ENCODE assay signal across 31 cellular contexts in genomic region chr10:49226594-49226993, GRCh38. TPM values are rescaled to one million over a fixed set of nuclear protein-coding genes. Genes with fewer than 3 reads are reported as not detected.
DNase-seq lines count a peak whose midpoint lies in the region; ATAC-seq, FAIRE-seq and TF ChIP-seq lines count a peak whose summit lies in the region.
"Had no signal": no experiment of that assay in that cellular context is flagged by ENCODE, and none has a peak within 500 bp of the region (broad histone marks: within the 10 kb centered on the region; RNA-seq: fewer than 3 reads in every experiment).

No MANE protein-coding gene starts in this region.

- POLR2A ChIA-PET in K562 (lab: Yijun Ruan, JAX): no interaction called here

- BruUV-seq in K562 (replicated peaks; lab: Mats Ljungman, UMichigan) (no TSS peak), mammary epithelial cell (replicated peaks; lab: Mats Ljungman, UMichigan) (no TSS peak)

- intact Hi-C loops in K562 (cut with micrococcal nuclease) (no loop called here), mammary epithelial cell (cut with micrococcal nuclease) (no loop called here)
- intact Hi-C loops in dendritic cell treated with granulocyte-macrophage colony-stimulating factor and Interleukin-4, amounts not matched to agents 40 ng/mL and 50 ng/mL, for 4 days (cut with micrococcal nuclease): no loop called here

- no peaks in the 10 kb centered on the region for H3K9me1 ChIP-seq in K562 (ENCODE audit: control insufficient read depth, insufficient read depth, low read length)

- TF ChIP-seq CTCF in K562 (IDR thresholded peaks at IDR 0.05 in 2 of 3, conservative IDR thresholded peaks at IDR 0.05 in 1 of 3; ENCODE audit: insufficient read depth in 2 of 3, low read depth in 1 of 3, low read length in 3 of 3) (no peak), neural crest cell (conservative IDR thresholded peaks at IDR 0.05) (no peak), mammary epithelial cell (conservative IDR thresholded peaks at IDR 0.05 in 1 of 2, IDR thresholded peaks at IDR 0.05 in 1 of 2; ENCODE audit: extremely low read depth in 1 of 2, insufficient read depth in 1 of 2, low read depth in 1 of 2, low read length in 2 of 2) (no peak)

- H3K27ac ChIP-seq in K562 (ENCODE audit: extremely low read depth, low read depth, low read length): no peak overlapping the region
- no peak overlapping the region for H3K27ac ChIP-seq in mammary epithelial cell (ENCODE audit: insufficient read depth, low read depth, low read length)
- H3K27ac ChIP-seq: 22Rv1, A549, C4-2B had no signal

- H3K36me3 ChIP-seq in K562 (ENCODE audit: control insufficient read depth, insufficient read depth, low read length) (no peaks in the 10 kb centered on the region), mammary epithelial cell (ENCODE audit: insufficient read depth, low read length) (no peaks in the 10 kb centered on the region)
- H3K36me3 ChIP-seq: BLaER1 treated with 17β-estradiol and CSF1 and Interleukin-3, amounts not matched to agents 10 nM and 100 nM had no signal

- WGBS in K562 (ENCODE audit: insufficient coverage, low coverage, missing lambda C conversion rate): 90% methylated on average over 4 of the region's 4 CpGs
- WGBS in mammary epithelial cell (ENCODE audit: low coverage, missing lambda C conversion rate): 63% methylated on average over 4 of the region's 4 CpGs

- in situ Hi-C loops in K562 (cut with MboI) (no loop called here), mammary epithelial cell (cut with MboI; ENCODE audit: low sequenced_read_pairs in 2 of 2) (no loop called here)

- H3K79me2 ChIP-seq in K562 (ENCODE audit: control insufficient read depth, insufficient read depth, low read length): no peaks in the 10 kb centered on the region
- no peaks in the 10 kb centered on the region for H3K79me2 ChIP-seq in mammary epithelial cell (ENCODE audit: insufficient read depth, low read length)

- H3K36me3 Mint-ChIP-seq in dendritic cell treated with granulocyte-macrophage colony-stimulating factor and Interleukin-4, amounts not matched to agents 40 ng/mL and 50 ng/mL, for 4 days (ENCODE audit: low read depth): no peaks in the 10 kb centered on the region
- no peaks in the 10 kb centered on the region for H3K36me3 Mint-ChIP-seq in neural crest cell (ENCODE audit: low read depth)
- no peaks in the 10 kb centered on the region for H3K36me3 Mint-ChIP-seq in stimulated activated effector memory CD8-positive, alpha-beta T cell treated with anti-CD3 and anti-CD28 coated beads, Interleukin-12 subunit alpha, Interleukin-12 subunit beta, amount 100 ng/mL, for 72 hours
- H3K36me3 Mint-ChIP-seq: CD8-positive, alpha-beta T cell had no signal

- DNase-seq in K562 (ENCODE audit: extremely low read depth in 1 of 4, low spot score in 3 of 4): no peak
- DNase-seq in neural crest cell (ENCODE audit: low read depth, low spot score): no peak
- DNase-seq in stimulated activated effector memory CD8-positive, alpha-beta T cell treated with anti-CD3 and anti-CD28 coated beads, Interleukin-12 subunit alpha, Interleukin-12 subunit beta, amount 100 ng/mL, for 72 hours (ENCODE audit: low spot score in 2 of 2): no peak
- DNase-seq in mammary epithelial cell: no peak
- no peak for DNase-seq in COLO668 (lab: John Stamatoyannopoulos, UW; ENCODE audit: unreplicated experiment)
- DNase-seq: AML-193; CD4-positive, alpha-beta T cell; CD8-positive, alpha-beta T cell; COR-L47; DMS 273 treated with DMSO at 0.1 percent for 48 hours; DMS153; DMS53; DMS79; DND-41; EL; GDM1 had no signal

- dilution Hi-C loops in mammary epithelial cell (cut with HindIII; ENCODE audit: low sequenced_read_pairs): loop anchor here (10.0 kb wide), 1 partner anchor 142 kb away; no protein-coding TSS in a partner anchor

- CTCF ChIA-PET in K562 (lab: Yijun Ruan, JAX; ENCODE audit: low intra/inter-chr PET ratio): no interaction called here
- CTCF ChIA-PET in mammary epithelial cell (lab: Charles Lee; ENCODE audit: low non-redundant PET): no interaction called here

- TF ChIP-seq EP300 in K562 (IDR thresholded peaks at IDR 0.05; ENCODE audit: low read length): no peak

- ATAC-seq in K562: no peak
- ATAC-seq in stimulated activated effector memory CD8-positive, alpha-beta T cell treated with anti-CD3 and anti-CD28 coated beads, Interleukin-12 subunit alpha, Interleukin-12 subunit beta, amount 100 ng/mL, for 72 hours: no peak
- no peak for ATAC-seq in HG03439 (IDR thresholded peaks at IDR 0.05; ENCODE audit: unreplicated experiment)
- ATAC-seq in HG02852 (IDR thresholded peaks at IDR 0.05; ENCODE audit: unreplicated experiment): no peak
- ATAC-seq: A549; CD8-positive, alpha-beta T cell; GM12878 had no signal

- peaks cover 11 to 21% of the 10 kb centered on the region in 2 experiments for H3K4me1 ChIP-seq in K562 (replicated peaks in 1 of 2; ENCODE audit: control insufficient read depth in 2 of 2, insufficient read depth in 2 of 2, low read length in 2 of 2)
- H3K4me1 ChIP-seq in mammary epithelial cell (ENCODE audit: insufficient read depth, low read length): no peaks in the 10 kb centered on the region
- H3K4me1 ChIP-seq: A549 had no signal

- no peaks in the 10 kb centered on the region for H3K9me3 ChIP-seq in K562 (replicated peaks; ENCODE audit: control insufficient read depth, insufficient read depth, low read depth, low read length)
- no peaks in the 10 kb centered on the region for H3K9me3 ChIP-seq in mammary epithelial cell (replicated peaks; ENCODE audit: insufficient read depth, low read length)
- H3K9me3 ChIP-seq: A549 had no signal

- peaks cover 32% of the 10 kb centered on the region for H3K4me1 Mint-ChIP-seq in dendritic cell treated with granulocyte-macrophage colony-stimulating factor and Interleukin-4, amounts not matched to agents 40 ng/mL and 50 ng/mL, for 4 days (ENCODE audit: low read depth)
- H3K4me1 Mint-ChIP-seq in neural crest cell: no peaks in the 10 kb centered on the region
- H3K4me1 Mint-ChIP-seq in stimulated activated effector memory CD8-positive, alpha-beta T cell treated with anti-CD3 and anti-CD28 coated beads, Interleukin-12 subunit alpha, Interleukin-12 subunit beta, amount 100 ng/mL, for 72 hours: peaks cover 5% of the 10 kb centered on the region
- H3K4me1 Mint-ChIP-seq: B cell had no signal

- H3K4me3 ChIP-seq in K562 (no peak overlapping the region), mammary epithelial cell (replicated peaks in 1 of 3; ENCODE audit: insufficient read depth in 1 of 3, low read depth in 2 of 3, low read length in 3 of 3) (no peak overlapping the region)
- H3K4me3 ChIP-seq: A549; BLaER1 treated with 17β-estradiol and CSF1 and Interleukin-3, amounts not matched to agents 10 nM and 100 nM; GM12878 had no signal

- H3K4me2 ChIP-seq in K562 (ENCODE audit: insufficient read depth, low read length) (no peak overlapping the region), mammary epithelial cell (ENCODE audit: insufficient read depth, low read depth, low read length) (no peak overlapping the region)
- H3K4me2 ChIP-seq: A549 had no signal

- no peak overlapping the region for H3K4me3 Mint-ChIP-seq in dendritic cell treated with granulocyte-macrophage colony-stimulating factor and Interleukin-4, amounts not matched to agents 40 ng/mL and 50 ng/mL, for 4 days
- H3K4me3 Mint-ChIP-seq in neural crest cell: no peak overlapping the region
- no peak overlapping the region for H3K4me3 Mint-ChIP-seq in stimulated activated effector memory CD8-positive, alpha-beta T cell treated with anti-CD3 and anti-CD28 coated beads, Interleukin-12 subunit alpha, Interleukin-12 subunit beta, amount 100 ng/mL, for 72 hours
- H3K4me3 Mint-ChIP-seq: B cell; CD4-positive, alpha-beta T cell; CD8-positive, alpha-beta T cell had no signal

- H4K20me1 ChIP-seq in K562 (replicated peaks; ENCODE audit: control insufficient read depth, insufficient read depth, low read length) (no peaks in the 10 kb centered on the region), mammary epithelial cell (ENCODE audit: insufficient read depth, low read length) (no peaks in the 10 kb centered on the region)
- H4K20me1 ChIP-seq: BLaER1 treated with 17β-estradiol and CSF1 and Interleukin-3, amounts not matched to agents 10 nM and 100 nM had no signal

- no peak overlapping the region for H2AFZ ChIP-seq in K562 (ENCODE audit: low read depth, low read length)
- no peak overlapping the region for H2AFZ ChIP-seq in mammary epithelial cell (ENCODE audit: low read depth, low read length)

- TF ChIP-seq POLR2A in K562 (conservative IDR thresholded peaks at IDR 0.05): no peak

- TF ChIP-seq RAD21 in K562 (CRISPR knock-in tag; conservative IDR thresholded peaks at IDR 0.05 in 1 of 2, IDR thresholded peaks at IDR 0.05 in 1 of 2): no peak

- H3K27me3 ChIP-seq in K562 (ENCODE audit: control insufficient read depth in 2 of 2, insufficient read depth in 2 of 2, low read length in 2 of 2) (no peaks in the 10 kb centered on the region), mammary epithelial cell (ENCODE audit: insufficient read depth, low read length) (no peaks in the 10 kb centered on the region)
- H3K27me3 ChIP-seq: BLaER1 treated with 17β-estradiol and CSF1 and Interleukin-3, amounts not matched to agents 10 nM and 100 nM had no signal

- no peaks in the 10 kb centered on the region for H3K9me3 Mint-ChIP-seq in dendritic cell treated with granulocyte-macrophage colony-stimulating factor and Interleukin-4, amounts not matched to agents 40 ng/mL and 50 ng/mL, for 4 days
- H3K9me3 Mint-ChIP-seq in neural crest cell: peaks cover 5% of the 10 kb centered on the region
- H3K9me3 Mint-ChIP-seq in stimulated activated effector memory CD8-positive, alpha-beta T cell treated with anti-CD3 and anti-CD28 coated beads, Interleukin-12 subunit alpha, Interleukin-12 subunit beta, amount 100 ng/mL, for 72 hours: no peaks in the 10 kb centered on the region
- H3K9me3 Mint-ChIP-seq: CD8-positive, alpha-beta T cell had no signal

- peak overlapping the region; percentile 80 for H3K27ac Mint-ChIP-seq in dendritic cell treated with granulocyte-macrophage colony-stimulating factor and Interleukin-4, amounts not matched to agents 40 ng/mL and 50 ng/mL, for 4 days
- peak overlapping the region; percentile 32 for H3K27ac Mint-ChIP-seq in neural crest cell (ENCODE audit: unreplicated experiment)
- peak overlapping the region; percentile 6 for H3K27ac Mint-ChIP-seq in stimulated activated effector memory CD8-positive, alpha-beta T cell treated with anti-CD3 and anti-CD28 coated beads, Interleukin-12 subunit alpha, Interleukin-12 subunit beta, amount 100 ng/mL, for 72 hours
- H3K27ac Mint-ChIP-seq: B cell; CD4-positive, alpha-beta T cell; CD8-positive, alpha-beta T cell had no signal

- H3K9ac ChIP-seq in K562 (ENCODE audit: insufficient read depth in 1 of 2, low read depth in 2 of 2, low read length in 2 of 2) (no peak overlapping the region), mammary epithelial cell (ENCODE audit: insufficient read depth, low read length) (no peak overlapping the region)

- no peak for FAIRE-seq in K562 (lab: Jason Lieb, UNC)
- FAIRE-seq: A549, GM12878, GM12892, GM18507 had no signal

- H3K27me3 Mint-ChIP-seq in dendritic cell treated with granulocyte-macrophage colony-stimulating factor and Interleukin-4, amounts not matched to agents 40 ng/mL and 50 ng/mL, for 4 days: no peaks in the 10 kb centered on the region
- H3K27me3 Mint-ChIP-seq in neural crest cell (ENCODE audit: low read depth): no peaks in the 10 kb centered on the region

RNA-seq across cellular contexts. Expression of gene TMEM273, which starts 38.4 kb away (rescaled TPM):
- 81.2 and 118 TPM in 2 replicates for total RNA-seq in K562 (2011; cell fraction: chromatin; rRNA removed; ENCODE audit: low replicate concordance)
- 54.2 and 60.0 TPM in 2 replicates for total RNA-seq in K562 (2011; cell fraction: nucleolus; rRNA removed)
- 86.6 and 86.7 TPM in 2 replicates for total RNA-seq in K562 (2011; cell fraction: nucleoplasm; rRNA removed)
- 93.1 and 94.3 TPM in 2 replicates for total RNA-seq in K562 (2014; rRNA removed)
- 72.3 and 78.7 TPM in 2 replicates for total RNA-seq in K562 (2014; rRNA removed; fragmentation: Illumina TruSeq; extraction: Trizol)
- 90.7 and 95.6 TPM in 2 replicates for total RNA-seq in K562 (2015; rRNA removed; fragmentation: Illumina TruSeq; extraction: Trizol)
- 63.1 and 64.3 TPM in 2 replicates for total RNA-seq in K562 (2021)
- 38.9 and 39.2 TPM in 2 replicates for polyA plus RNA-seq in K562 (2011; rRNA removed)
- polyA plus RNA-seq in K562 (2011; cell fraction: cytosol; rRNA removed): 28.1 and 37.9 TPM in 2 replicates
- 97.0 and 101 TPM in 2 replicates for polyA plus RNA-seq in K562 (2011; cell fraction: nucleus; rRNA removed)
- 161 and 239 TPM in 2 replicates for polyA plus RNA-seq in K562 (2012)
- 126 and 127 TPM in 2 replicates for polyA plus RNA-seq in K562 (2014; fragmentation: Illumina TruSeq; extraction: Trizol)
- 100 to 1,000 TPM in 1 of 2 experiments, 10 to 100 TPM in 1; 97.3 to 102 TPM for polyA plus RNA-seq in K562 (2014; fragmentation: Nextera tagmentation; extraction: Ambion mirVana)
- polyA plus RNA-seq in K562 (2014; rRNA removed): 131 and 145 TPM in 2 replicates
- 30.9 and 33.2 TPM in 2 replicates for polyA minus RNA-seq in K562 (2011; rRNA and poly(A)+ RNA removed)
- polyA minus RNA-seq in K562 (2011; cell fraction: cytosol; rRNA and poly(A)+ RNA removed): 9.6 and 10.0 TPM in 2 replicates
- 24.1 and 32.7 TPM in 2 replicates for polyA minus RNA-seq in K562 (2011; cell fraction: nucleus; rRNA and poly(A)+ RNA removed)
- total RNA-seq in neural crest cell: 0.37 TPM in 1 of 2 replicates, not detected in the other
- total RNA-seq in mammary epithelial cell: not detected
- not detected for polyA plus RNA-seq in mammary epithelial cell
- not detected for polyA minus RNA-seq in mammary epithelial cell
- total RNA-seq: A172, Daoy, G401 had no signal
- polyA plus RNA-seq: A549, BJ had no signal

Comparison
In these comparisons a context has a peak if more than half of its experiments do, and no peak if none do; other contexts are left out.
1. H3K27ac Mint-ChIP-seq: peak in every context shown above with its lines; median percentile 80 in dendritic cell treated with granulocyte-macrophage colony-stimulating factor and Interleukin-4, amounts not matched to agents 40 ng/mL and 50 ng/mL, for 4 days; 32 in neural crest cell; 6 in stimulated activated effector memory CD8-positive, alpha-beta T cell treated with anti-CD3 and anti-CD28 coated beads, Interleukin-12 subunit alpha, Interleukin-12 subunit beta, amount 100 ng/mL, for 72 hours.
2. RNA of gene TMEM273, which starts 38.4 kb away (total RNA-seq): 54.2 to 118 TPM in K562; 0.37 TPM in neural crest cell and not detected in mammary epithelial cell; every median in the first group is over 10 times any median in the second.